Comparison of ENCODE assay signal across 8 cellular contexts in the genomic region with DNA sequence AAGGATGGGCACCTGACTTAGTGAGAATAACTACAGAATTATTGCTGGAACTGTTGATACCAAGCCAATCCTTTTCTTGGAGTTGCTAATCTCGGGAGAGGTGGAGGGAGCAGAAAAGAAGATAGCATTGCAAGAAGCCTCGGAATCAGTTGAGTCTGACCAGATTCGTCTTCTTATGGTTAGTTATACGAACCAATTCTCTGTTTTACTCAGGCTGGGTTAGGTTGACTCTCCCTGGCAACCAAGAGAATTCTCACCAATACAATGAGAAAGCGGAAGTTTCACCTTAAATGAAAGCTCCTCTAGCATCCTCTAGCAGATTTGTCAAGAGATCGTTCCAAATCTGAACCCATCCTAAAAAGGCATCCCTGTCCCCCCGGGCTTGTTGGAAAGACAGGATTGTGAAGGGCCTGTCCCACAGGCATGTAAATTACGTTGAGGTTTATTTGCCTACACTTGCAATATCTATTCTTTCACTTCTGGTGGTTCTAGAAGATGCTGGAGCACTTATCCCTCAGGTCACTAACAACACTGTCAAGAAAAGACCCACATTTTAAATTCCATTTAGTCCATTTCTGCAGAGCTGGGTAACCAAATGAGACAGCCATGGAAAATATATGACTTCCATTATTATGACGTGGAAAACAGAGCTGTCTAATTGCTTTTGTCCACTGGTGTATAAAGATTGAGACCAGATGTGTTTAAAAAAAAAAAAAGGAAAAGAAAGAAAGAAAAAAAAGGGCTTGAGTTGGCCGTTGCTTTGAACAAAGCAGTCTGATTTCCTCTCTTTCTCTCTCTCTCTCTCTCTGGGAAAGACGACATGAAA. TPM values are rescaled to one million over a fixed set of nuclear protein-coding genes. Genes with fewer than 3 reads are reported as not detected.
DNase-seq lines count a peak whose midpoint lies in the region; ATAC-seq and TF ChIP-seq lines count a peak whose summit lies in the region.

No MANE protein-coding gene starts in this region.

- POLR2A ChIA-PET in naive thymus-derived CD4-positive, alpha-beta T cell (lab: Charles Lee) = no interaction called here

- intact Hi-C loops in naive thymus-derived CD4-positive, alpha-beta T cell (cut with micrococcal nuclease) = no loop called here
- intact Hi-C loops in activated CD4-positive, alpha-beta T cell treated with anti-CD3 and anti-CD28 coated beads, Interleukin-2, amount 10 ng/mL, durations not matched to agents 24 days and 14 days (cut with micrococcal nuclease) = no loop called here

- H3K4me3 ChIP-seq in OCI-LY3 (ENCODE audit: low read length) (peak overlapping the region; percentile 64), endodermal cell (ENCODE audit: low read length) (no peak overlapping the region)
- H3K4me3 ChIP-seq in naive thymus-derived CD4-positive, alpha-beta T cell (ENCODE audit: low read length) = no peak overlapping the region

- CTCF ChIA-PET in naive thymus-derived CD4-positive, alpha-beta T cell (lab: Charles Lee) = no interaction called here

- H4K20me1 ChIP-seq in OCI-LY3 (ENCODE audit: insufficient read depth, low read length) = no peaks in the 10 kb centered on the region

- DNase-seq in naive thymus-derived CD4-positive, alpha-beta T cell = no peak
- DNase-seq in endodermal cell (no peak), RPMI8226 (no peak), Ammon's horn (ENCODE audit: low spot score) (no peak)
- DNase-seq in activated CD4-positive, alpha-beta T cell treated with anti-CD3 and anti-CD28 coated beads, Interleukin-2, amount 10 ng/mL, durations not matched to agents 24 days and 14 days = no peak

- peak overlapping the region in 4 of 10 donors; percentile 16 to 42 (median 24) for H3K4me3 Mint-ChIP-seq in naive thymus-derived CD4-positive, alpha-beta T cell
- H3K4me3 Mint-ChIP-seq in endodermal cell = no peak overlapping the region
- no peak overlapping the region for H3K4me3 Mint-ChIP-seq in activated CD4-positive, alpha-beta T cell treated with anti-CD3 and anti-CD28 coated beads, Interleukin-2, amount 10 ng/mL, durations not matched to agents 24 days and 14 days

- H3K4me1 ChIP-seq in OCI-LY3 (ENCODE audit: low read length) (peaks cover 32% of the 10 kb centered on the region), endodermal cell (ENCODE audit: control insufficient read depth, insufficient read depth, low read length) (peaks cover 3% of the 10 kb centered on the region)
- H3K4me1 ChIP-seq in naive thymus-derived CD4-positive, alpha-beta T cell (ENCODE audit: control insufficient read depth in 2 of 2, insufficient read depth in 2 of 2, low read length in 2 of 2) = peaks cover 0 to 27% of the 10 kb centered on the region in 2 donors

- no peaks in the 10 kb centered on the region for H3K79me2 ChIP-seq in OCI-LY3 (ENCODE audit: low read length)

- H3K9me3 ChIP-seq in OCI-LY3 (ENCODE audit: insufficient read depth, low read length) = no peaks in the 10 kb centered on the region
- H3K9me3 ChIP-seq in naive thymus-derived CD4-positive, alpha-beta T cell (ENCODE audit: control insufficient read depth in 2 of 3, low read length in 3 of 3) = no peaks in the 10 kb centered on the region
- no peaks in the 10 kb centered on the region for H3K9me3 ChIP-seq in endodermal cell (ENCODE audit: control insufficient read depth, low read length)

- TF ChIP-seq CTCF in OCI-LY3 (IDR thresholded peaks at IDR 0.05; ENCODE audit: low read depth, low read length) (no peak; the same call in 1 of the 2 replicates), endodermal cell (conservative IDR thresholded peaks at IDR 0.05) (no peak)

- H3K27me3 ChIP-seq in OCI-LY3 (ENCODE audit: low read depth, low read length) = peaks cover 19% of the 10 kb centered on the region
- no peaks in the 10 kb centered on the region for H3K27me3 ChIP-seq in naive thymus-derived CD4-positive, alpha-beta T cell (ENCODE audit: control insufficient read depth in 2 of 2, insufficient read depth in 2 of 2, low read length in 2 of 2)
- no peaks in the 10 kb centered on the region for H3K27me3 ChIP-seq in endodermal cell (ENCODE audit: control insufficient read depth, insufficient read depth, low read length, poor library complexity, severe bottlenecking)

- H2AFZ ChIP-seq in OCI-LY3 (ENCODE audit: low read depth, low read length) = 0 out of 2 replicates have a peak overlapping the region, but pooled peaks have one; percentile 7

- WGBS in endodermal cell (ENCODE audit: insufficient coverage in 1 of 2, insufficient read length in 1 of 2), 2 experiments = 90 to 92% methylated on average over 9 to 11 of the region's 11 CpGs

- no peaks in the 10 kb centered on the region for H3K27me3 Mint-ChIP-seq in naive thymus-derived CD4-positive, alpha-beta T cell
- no peaks in the 10 kb centered on the region for H3K27me3 Mint-ChIP-seq in endodermal cell (ENCODE audit: insufficient read depth)
- no peaks in the 10 kb centered on the region for H3K27me3 Mint-ChIP-seq in activated CD4-positive, alpha-beta T cell treated with anti-CD3 and anti-CD28 coated beads, Interleukin-2, amount 10 ng/mL, durations not matched to agents 24 days and 14 days

- H3K36me3 ChIP-seq in OCI-LY3 (replicated peaks; ENCODE audit: low read depth, low read length) = no peaks in the 10 kb centered on the region
- H3K36me3 ChIP-seq in naive thymus-derived CD4-positive, alpha-beta T cell (ENCODE audit: control insufficient read depth in 2 of 3, insufficient read depth in 3 of 3, low read length in 3 of 3) = no peaks in the 10 kb centered on the region
- H3K36me3 ChIP-seq in endodermal cell (ENCODE audit: control insufficient read depth, insufficient read depth, low read length) = no peaks in the 10 kb centered on the region

- peaks cover 2 to 22% (median 10%) of the 10 kb centered on the region in 7 donors for H3K4me1 Mint-ChIP-seq in naive thymus-derived CD4-positive, alpha-beta T cell
- peaks cover 31% of the 10 kb centered on the region for H3K4me1 Mint-ChIP-seq in endodermal cell
- peaks cover 5% of the 10 kb centered on the region for H3K4me1 Mint-ChIP-seq in activated CD4-positive, alpha-beta T cell treated with anti-CD3 and anti-CD28 coated beads, Interleukin-2, amount 10 ng/mL, durations not matched to agents 24 days and 14 days

- H3K9ac ChIP-seq in OCI-LY3 (ENCODE audit: low read length) = 0 out of 2 replicates have a peak overlapping the region, but pooled peaks have one; percentile 9
- no peak overlapping the region for H3K9ac ChIP-seq in endodermal cell (ENCODE audit: extremely low read depth, low read length, poor library complexity, severe bottlenecking)

- no peaks in the 10 kb centered on the region for H3K9me3 Mint-ChIP-seq in naive thymus-derived CD4-positive, alpha-beta T cell
- H3K9me3 Mint-ChIP-seq in endodermal cell = no peaks in the 10 kb centered on the region
- no peaks in the 10 kb centered on the region for H3K9me3 Mint-ChIP-seq in activated CD4-positive, alpha-beta T cell treated with anti-CD3 and anti-CD28 coated beads, Interleukin-2, amount 10 ng/mL, durations not matched to agents 24 days and 14 days

- peak overlapping the region; percentile 69 for H3K4me2 ChIP-seq in OCI-LY3 (ENCODE audit: low read length)

- ATAC-seq in GM18502 (IDR thresholded peaks at IDR 0.05; ENCODE audit: poor library complexity, unreplicated experiment) (peak; percentile 88), GM21786 (IDR thresholded peaks at IDR 0.05; ENCODE audit: unreplicated experiment) (peak; percentile 77)
- ATAC-seq in naive thymus-derived CD4-positive, alpha-beta T cell = peak; percentile 29

- H3K27ac ChIP-seq in OCI-LY3 (ENCODE audit: low read length) (no peak overlapping the region), endodermal cell (ENCODE audit: low read depth, low read length) (no peak overlapping the region)
- no peak overlapping the region for H3K27ac ChIP-seq in naive thymus-derived CD4-positive, alpha-beta T cell (ENCODE audit: low read depth, low read length)

- no peaks in the 10 kb centered on the region for H3K36me3 Mint-ChIP-seq in naive thymus-derived CD4-positive, alpha-beta T cell
- H3K36me3 Mint-ChIP-seq in endodermal cell (ENCODE audit: low read depth) = no peaks in the 10 kb centered on the region
- H3K36me3 Mint-ChIP-seq in activated CD4-positive, alpha-beta T cell treated with anti-CD3 and anti-CD28 coated beads, Interleukin-2, amount 10 ng/mL, durations not matched to agents 24 days and 14 days (ENCODE audit: low read depth) = no peaks in the 10 kb centered on the region

- H3K27ac Mint-ChIP-seq in naive thymus-derived CD4-positive, alpha-beta T cell = peak overlapping the region in 1 of 9 donors; percentile 62
- no peak overlapping the region for H3K27ac Mint-ChIP-seq in endodermal cell
- no peak overlapping the region for H3K27ac Mint-ChIP-seq in activated CD4-positive, alpha-beta T cell treated with anti-CD3 and anti-CD28 coated beads, Interleukin-2, amount 10 ng/mL, durations not matched to agents 24 days and 14 days

RNA-seq across cellular contexts. Expression of gene UBE2E1, which starts 43.3 kb away (rescaled TPM):
- total RNA-seq in naive thymus-derived CD4-positive, alpha-beta T cell = 10 to 100 TPM; 59.0 to 80.0 (median 69.2) TPM
- 10 to 100 TPM in 1 of 2 donors, 1 to 10 TPM in 1; 5.2 to 22.1 TPM for polyA plus RNA-seq in naive thymus-derived CD4-positive, alpha-beta T cell
- total RNA-seq in endodermal cell = 100 to 1,000 TPM; 112 to 120 TPM
- polyA plus RNA-seq in endodermal cell (2013, experiment 1 of 2) = 156 TPM
- 143 TPM for polyA plus RNA-seq in endodermal cell (2013, experiment 2 of 2)
- 72.6 and 79.5 TPM in 2 replicates for total RNA-seq in activated CD4-positive, alpha-beta T cell treated with anti-CD3 and anti-CD28 coated beads, Interleukin-2, amount 10 ng/mL, durations not matched to agents 24 days and 14 days

Comparison
In these comparisons a context has a peak if more than half of its experiments do, and no peak if none do; other contexts are left out.
1. ATAC-seq: peak in every context shown above with its lines; median percentile 88 in GM18502; 77 in GM21786; 29 in naive thymus-derived CD4-positive, alpha-beta T cell.